Comparison of ENCODE assay signal across 8 cellular contexts in genomic region chr1:26692211-26692792, GRCh38. TPM values are rescaled to one million over a fixed set of nuclear protein-coding genes. Genes with fewer than 3 reads are reported as not detected.
DNase-seq lines count a peak whose midpoint lies in the region; ATAC-seq, FAIRE-seq and TF ChIP-seq lines count a peak whose summit lies in the region.

No MANE protein-coding gene starts in this region.

- H3K9me2 ChIP-seq in DOHH2 (replicated peaks; ENCODE audit: control insufficient read depth, low read length): no peaks in the 10 kb centered on the region

- ATAC-seq in HG02759 (IDR thresholded peaks at IDR 0.05; ENCODE audit: unreplicated experiment) (peak; percentile 21), HG03442 (IDR thresholded peaks at IDR 0.05; ENCODE audit: unreplicated experiment) (no peak)

- TF ChIP-seq CTCF in DOHH2 (IDR thresholded peaks at IDR 0.05; ENCODE audit: low read depth, low read length, poor library complexity, severe bottlenecking): peak; percentile 48
- peak; percentile 44 for TF ChIP-seq CTCF in choroid plexus epithelial cell (conservative IDR thresholded peaks at IDR 0.05; ENCODE audit: low read depth, low read length)
- peak; percentile 22 for TF ChIP-seq CTCF in kidney (IDR thresholded peaks at IDR 0.05; ENCODE audit: borderline replicate concordance, extremely low read depth, insufficient read depth)

- peaks cover 29% of the 10 kb centered on the region for H3F3A ChIP-seq in DOHH2 (ENCODE audit: control insufficient read depth, insufficient read depth)

- H3K9ac ChIP-seq in kidney (ENCODE audit: low read length in 2 of 2): peak overlapping the region; percentile 24 to 92

- peak overlapping the region; percentile 92 for H3K4me3 ChIP-seq in DOHH2 (ENCODE audit: low read length)
- peak overlapping the region; percentile 59 for H3K4me3 ChIP-seq in choroid plexus epithelial cell (ENCODE audit: low read depth, low read length)
- H3K4me3 ChIP-seq in kidney (ENCODE audit: low read length in 2 of 2): peak overlapping the region; percentile 65 to 92

- H3K79me2 ChIP-seq in DOHH2 (ENCODE audit: control insufficient read depth, low read length): peaks cover 32% of the 10 kb centered on the region

- FAIRE-seq in kidney (lab: Jason Lieb, UNC): no peak

- H4K20me1 ChIP-seq in DOHH2 (ENCODE audit: control insufficient read depth, insufficient read depth, low read depth, low read length): no peaks in the 10 kb centered on the region

- H3K27ac ChIP-seq in DOHH2 (ENCODE audit: low read depth, low read length) (peak overlapping the region; percentile 92), kidney (ENCODE audit: low read depth in 2 of 2, low read length in 2 of 2) (peak overlapping the region; percentile 94 to 97)

- intact Hi-C loops in kidney (cut with DNase I): no loop called here

- H3K36me3 ChIP-seq in DOHH2 (ENCODE audit: control insufficient read depth, low read length): peaks cover 8% of the 10 kb centered on the region
- no peaks in the 10 kb centered on the region for H3K36me3 ChIP-seq in kidney (ENCODE audit: control insufficient read depth in 1 of 2, insufficient read depth in 2 of 2, low read length in 2 of 2)

- no peaks in the 10 kb centered on the region for H3K27me3 ChIP-seq in DOHH2 (ENCODE audit: control insufficient read depth, low read length)

- H3K4me1 ChIP-seq in DOHH2 (ENCODE audit: control insufficient read depth, low read length): peaks cover 42% of the 10 kb centered on the region
- H3K4me1 ChIP-seq in kidney (ENCODE audit: control insufficient read depth in 1 of 2, insufficient read depth in 1 of 2, low read depth in 1 of 2, low read length in 2 of 2): peaks cover 22% of the 10 kb centered on the region in 2 donors

- H3K4me2 ChIP-seq in DOHH2 (ENCODE audit: low read length): peak overlapping the region; percentile 94

- no peaks in the 10 kb centered on the region for H3K9me3 ChIP-seq in DOHH2 (ENCODE audit: control insufficient read depth, insufficient read depth, low read length)
- no peaks in the 10 kb centered on the region for H3K9me3 ChIP-seq in kidney (ENCODE audit: control insufficient read depth in 1 of 2, low read length in 2 of 2)

- DNase-seq in NCI-H446 treated with DMSO at 0.1 percent for 48 hours (lab: John Stamatoyannopoulos, UW) (peak; percentile 94), choroid plexus epithelial cell (ENCODE audit: low read depth) (peak; percentile 97), kidney (peak; percentile 94)
- DNase-seq in activated CD4-positive, alpha-beta T cell treated with anti-CD3 and anti-CD28 coated beads for 24 hours (ENCODE audit: low read depth in 2 of 2): peak; percentile 53 to 61
- DNase-seq in stimulated activated CD4-positive, alpha-beta T cell treated with anti-CD3 and anti-CD28 coated beads, Interleukin-12 subunit alpha, Interleukin-12 subunit beta, amount 100 ng/mL, for 48 hours (ENCODE audit: low read depth in 2 of 3, low spot score in 1 of 3): peak; percentile 61 to 73 (median 68)

RNA-seq across cellular contexts. Expression of gene ARID1A, which starts 3.5 kb away (rescaled TPM):
- 71.7 TPM for total RNA-seq in kidney
- 9.9 TPM for polyA plus RNA-seq in kidney (ENCODE audit: insufficient read depth, low read depth, low replicate concordance)
